ENCODE assay signal across 22 cellular contexts in the genomic region with DNA sequence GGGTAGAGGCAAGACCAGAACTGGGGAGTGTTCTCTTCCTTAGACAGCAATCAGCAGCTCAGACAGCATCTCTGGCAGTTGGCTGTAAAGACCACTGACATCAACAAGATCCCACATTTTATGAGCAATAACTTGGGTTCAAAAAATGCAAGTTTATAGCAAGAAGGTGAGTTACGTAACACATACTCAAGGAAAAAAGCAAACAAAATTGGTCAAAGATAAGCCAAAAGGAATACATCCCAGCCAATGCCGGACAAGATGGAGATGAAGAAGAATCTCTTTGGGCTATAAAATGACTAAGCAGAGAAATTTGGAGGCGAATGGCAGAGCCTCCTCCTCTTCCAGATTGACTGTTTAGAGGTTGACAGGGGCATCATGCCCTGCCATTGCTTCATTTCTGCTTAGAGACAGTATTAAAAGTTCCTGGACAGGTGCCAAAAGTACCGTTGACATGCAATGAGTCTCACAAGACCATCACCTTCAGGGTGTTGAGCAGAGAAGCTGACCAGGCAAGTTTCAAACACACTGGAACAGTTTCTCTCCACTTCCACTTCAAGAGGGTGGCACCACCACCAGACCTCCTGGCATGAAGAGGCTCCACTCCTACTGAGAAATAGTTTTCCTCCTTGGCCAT.
"Had no signal": no experiment of that assay in that cellular context is flagged by ENCODE, and none has a peak within 500 bp of the region (broad histone marks: within the 10 kb centered on the region; RNA-seq: fewer than 3 reads in every experiment).

No MANE protein-coding gene starts in this region.

- H3K9me3 ChIP-seq: body of pancreas, left ventricle myocardium inferior, testis, upper lobe of left lung had no signal

- H3K4me3 ChIP-seq: body of pancreas, left ventricle myocardium inferior, testis, upper lobe of left lung had no signal

- H3K27ac ChIP-seq: body of pancreas, foreskin keratinocyte, left ventricle myocardium inferior, testis, upper lobe of left lung had no signal

- ATAC-seq: activated CD8-positive, alpha-beta T cell treated with anti-CD3 and anti-CD28 coated beads for 36 hours; body of pancreas; effector memory CD8-positive, alpha-beta T cell; foreskin keratinocyte; stimulated activated effector memory CD8-positive, alpha-beta T cell treated with anti-CD3 and anti-CD28 coated beads, Interleukin-12 subunit alpha, Interleukin-12 subunit beta, amount 100 ng/mL, for 72 hours had no signal

- H3K27me3 ChIP-seq: body of pancreas, foreskin keratinocyte, testis, upper lobe of left lung had no signal

- DNase-seq: activated CD4-positive, alpha-beta T cell treated with anti-CD3 and anti-CD28 coated beads for 48 hours; activated CD4-positive, CD25-positive, alpha-beta regulatory T cell; activated CD8-positive, alpha-beta T cell treated with anti-CD3 and anti-CD28 coated beads for 36 hours; activated naive CD4-positive, alpha-beta T cell treated with Interleukin-2 at 50 U/mL for 16 hours; activated naive CD8-positive, alpha-beta T cell treated with anti-CD3 and anti-CD28 coated beads, Interleukin-2, amount 10 ng/mL, durations not matched to agents 7 days and 5 days; activated T-cell treated with anti-CD3 and anti-CD28 coated beads, Interleukin-2, amount 50 U/mL, for 24 hours; body of pancreas; caudate nucleus; effector memory CD8-positive, alpha-beta T cell; foreskin keratinocyte; head of caudate nucleus; immature natural killer cell; kidney glomerular epithelial cell; left ventricle myocardium inferior; mammary epithelial cell; occipital lobe; small intestine; stimulated activated CD4-positive, alpha-beta T cell treated with anti-CD3 and anti-CD28 coated beads, Interleukin-4, amount 100 ng/mL, for 24 hours; T1000; testis; upper lobe of left lung had no signal

- H3K36me3 ChIP-seq: left ventricle myocardium inferior, upper lobe of left lung had no signal
